ENCODE assay signal across 15 cellular contexts in the genomic region with DNA sequence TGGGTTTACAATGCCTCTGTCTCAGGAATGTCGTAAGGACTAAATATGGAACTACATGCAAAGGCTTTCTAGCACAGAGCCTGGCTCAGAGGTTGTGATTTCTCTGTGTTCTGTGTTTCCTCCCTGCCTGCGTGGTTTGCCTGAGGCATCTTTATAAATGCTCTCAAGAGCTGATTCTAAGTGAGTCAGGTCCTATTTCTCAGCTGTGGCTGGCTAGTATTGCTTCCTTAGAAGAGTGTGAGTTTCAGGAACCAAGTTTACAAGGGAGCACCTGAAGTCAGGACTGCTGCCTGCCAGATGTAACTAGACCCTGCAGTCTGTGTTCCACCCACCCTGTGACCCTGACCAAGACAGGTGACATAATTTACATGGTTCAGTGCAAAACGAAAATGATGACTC. TPM values are rescaled to one million over a fixed set of nuclear protein-coding genes. Genes with fewer than 3 reads are reported as not detected.
DNase-seq lines count a peak whose midpoint lies in the region; TF ChIP-seq lines count a peak whose summit lies in the region.
"Had no signal": no experiment of that assay in that cellular context is flagged by ENCODE, and none has a peak within 500 bp of the region (broad histone marks: within the 10 kb centered on the region; RNA-seq: fewer than 3 reads in every experiment).

No MANE protein-coding gene starts in this region.

- intact Hi-C loops in CD14-positive monocyte (cut with micrococcal nuclease) = no loop called here

- H3K4me3 Mint-ChIP-seq in CD14-positive monocyte (peak overlapping the region in 1 of 2 donors; percentile 35), H9 (no peak overlapping the region), immature natural killer cell (no peak overlapping the region)
- H3K4me3 Mint-ChIP-seq: CD4-positive, alpha-beta T cell had no signal

- H2BK15ac ChIP-seq in H9 (ENCODE audit: low read depth, low read length) = no peak overlapping the region

- no peaks in the 10 kb centered on the region for H3K27me3 ChIP-seq in H9 (ENCODE audit: insufficient read depth, low read length)
- H3K27me3 ChIP-seq: brain microvascular endothelial cell had no signal

- H3K4me1 Mint-ChIP-seq in CD14-positive monocyte (peaks cover 14% of the 10 kb centered on the region), H9 (peaks cover 11 to 22% of the 10 kb centered on the region in 2 experiments; a peak in 3 of 4 replicates), immature natural killer cell (no peaks in the 10 kb centered on the region)

- no peak overlapping the region for H3K18ac ChIP-seq in H9 (ENCODE audit: insufficient read length, low read depth, low read length)

- no peaks in the 10 kb centered on the region for H4K20me1 ChIP-seq in H9 (ENCODE audit: control insufficient read depth, insufficient read depth, insufficient read length)

- H3K4ac ChIP-seq in H9 (ENCODE audit: low read depth, low read length) = no peak overlapping the region

- no peak overlapping the region for H2BK20ac ChIP-seq in H9 (ENCODE audit: low read depth, low read length, poor library complexity, severe bottlenecking)

- H3K36me3 Mint-ChIP-seq in CD14-positive monocyte (peaks cover 0 to 2% of the 10 kb centered on the region in 2 donors), H9 (ENCODE audit: insufficient read depth in 1 of 3, low read depth in 3 of 3) (no peaks in the 10 kb centered on the region), immature natural killer cell (no peaks in the 10 kb centered on the region)

- H3K23ac ChIP-seq in H9 (ENCODE audit: insufficient read length, low read depth, low read length) = no peak overlapping the region

- no peak overlapping the region for H4K91ac ChIP-seq in H9 (ENCODE audit: insufficient read length, low read depth, low read length)

- H4K5ac ChIP-seq in H9 (ENCODE audit: insufficient read length, low read depth, low read length) = no peak overlapping the region

- H2BK120ac ChIP-seq in H9 (ENCODE audit: low read depth, low read length, poor library complexity, severe bottlenecking) = no peak overlapping the region

- H3K9ac ChIP-seq in H9 (ENCODE audit: extremely low read depth, insufficient read length, low read length) = no peak overlapping the region

- no peak overlapping the region for H2BK12ac ChIP-seq in H9 (ENCODE audit: insufficient read length, low read depth, low read length)

- no peaks in the 10 kb centered on the region for H3K9me3 ChIP-seq in H9 (ENCODE audit: control insufficient read depth, low read depth, low read length)

- H2AFZ ChIP-seq in H9 (ENCODE audit: low read length) = no peak overlapping the region

- peak overlapping the region in 4 of 7 donors; percentile 89 to 94 (median 92) for H3K27ac Mint-ChIP-seq in CD14-positive monocyte
- no peak overlapping the region for H3K27ac Mint-ChIP-seq in H9
- H3K27ac Mint-ChIP-seq in immature natural killer cell = no peak overlapping the region
- H3K27ac Mint-ChIP-seq: CD4-positive, alpha-beta T cell had no signal

- H3K27me3 Mint-ChIP-seq in CD14-positive monocyte (ENCODE audit: low read depth in 3 of 3) = peaks cover 0 to 2% (median 0%) of the 10 kb centered on the region in 3 donors
- no peaks in the 10 kb centered on the region; the same call in 1 of the 2 replicates for H3K27me3 Mint-ChIP-seq in H9 (ENCODE audit: low read depth)
- H3K27me3 Mint-ChIP-seq in immature natural killer cell (ENCODE audit: low read depth in 3 of 3) = peaks cover 1 to 3% (median 3%) of the 10 kb centered on the region in 3 donors
- H3K27me3 Mint-ChIP-seq: CD4-positive, alpha-beta T cell had no signal

- no peak overlapping the region for H2BK5ac ChIP-seq in H9 (ENCODE audit: insufficient read length, low read length)

- no peak overlapping the region for H3K56ac ChIP-seq in H9 (ENCODE audit: insufficient read length, low read depth, low read length)

- no peak overlapping the region for H4K8ac ChIP-seq in H9 (replicated peaks; ENCODE audit: insufficient read length, low read depth, low read length)

- no peaks in the 10 kb centered on the region for H3K79me2 ChIP-seq in H9 (ENCODE audit: insufficient read depth, low read length)

- DNase-seq in CD14-positive monocyte (ENCODE audit: low spot score) (peak; percentile 66), H9 (peak; percentile 8), RPMI7951 (ENCODE audit: low read depth) (peak; percentile 89), iris pigment epithelial cell (ENCODE audit: low read depth) (peak; percentile 14), NCI-H2107 treated with DMSO at 0.1 percent for 48 hours (lab: John Stamatoyannopoulos, UW; ENCODE audit: unreplicated experiment) (no peak), GDM1 (lab: John Stamatoyannopoulos, UW) (no peak), immature natural killer cell (no peak)
- DNase-seq in effector CD4-positive, alpha-beta T cell = no peak
- DNase-seq: brain microvascular endothelial cell; CD4-positive, alpha-beta T cell; NCI-H1105 treated with DMSO at 0.1 percent for 48 hours had no signal

- peaks cover 0 to 2% (median 0%) of the 10 kb centered on the region in 7 donors for H3K9me3 Mint-ChIP-seq in CD14-positive monocyte
- no peaks in the 10 kb centered on the region for H3K9me3 Mint-ChIP-seq in H9
- no peaks in the 10 kb centered on the region for H3K9me3 Mint-ChIP-seq in immature natural killer cell
- H3K9me3 Mint-ChIP-seq: CD4-positive, alpha-beta T cell had no signal

- no peak overlapping the region for H3K14ac ChIP-seq in H9 (ENCODE audit: insufficient read depth, low read length)

- H3K4me2 ChIP-seq in H9 (ENCODE audit: insufficient read depth, insufficient read length, low read length) = no peak overlapping the region

- H3K23me2 ChIP-seq in H9 (ENCODE audit: insufficient read length, low read depth, low read length, poor library complexity, severe bottlenecking) = no peaks in the 10 kb centered on the region

- H3K4me1 ChIP-seq in H9 (ENCODE audit: insufficient read depth, low read length) = no peaks in the 10 kb centered on the region

- no CpG with 5 or more reads among the region's 3 CpGs for WGBS in H9 (ENCODE audit: extremely low coverage, insufficient read length, low lambda C conversion rate)

- no peak overlapping the region for H3K27ac ChIP-seq in H9 (ENCODE audit: insufficient read length, low read depth, low read length)
- H3K27ac ChIP-seq: brain microvascular endothelial cell, HL-60 had no signal

- no peaks in the 10 kb centered on the region for H3K79me1 ChIP-seq in H9 (ENCODE audit: insufficient read depth, low read depth, low read length, poor library complexity, severe bottlenecking)

- no peak overlapping the region for H2AK5ac ChIP-seq in H9 (ENCODE audit: insufficient read length, low read length)

- H3T11ph ChIP-seq in H9 (ENCODE audit: low read length) = no peak overlapping the region

- TF ChIP-seq CTCF in CD14-positive monocyte (IDR thresholded peaks at IDR 0.05) (no peak), H9 (conservative IDR thresholded peaks at IDR 0.05) (no peak)

RNA-seq across cellular contexts. Expression of a gene that starts 8.0 kb away (rescaled TPM):
- not detected for polyA plus RNA-seq in CD14-positive monocyte
- not detected in 2 replicates for total RNA-seq in H9 (2021)
- not detected in 2 replicates for total RNA-seq in RPMI7951 (2014; rRNA removed; shearing (Covaris generic))
- polyA plus RNA-seq in immature natural killer cell = not detected
- total RNA-seq: CD4-positive, alpha-beta T cell; endothelial cell of umbilical vein; mucosa of gallbladder; urinary bladder had no signal
- polyA plus RNA-seq: endothelial cell of umbilical vein, urinary bladder had no signal

RNA-seq across cellular contexts. Expression of a gene that starts 14.7 kb away (rescaled TPM):
- polyA plus RNA-seq in CD14-positive monocyte (not detected), immature natural killer cell (not detected)
- not detected in 2 replicates for total RNA-seq in H9 (2021)
- total RNA-seq in RPMI7951 (2014; rRNA removed; shearing (Covaris generic)) = not detected in 2 replicates
- total RNA-seq: CD4-positive, alpha-beta T cell; endothelial cell of umbilical vein had no signal
- polyA plus RNA-seq: endothelial cell of umbilical vein had no signal

RNA-seq across cellular contexts. Expression of a gene that starts 51.8 kb away (rescaled TPM):
- polyA plus RNA-seq in CD14-positive monocyte (1 to 10 TPM in 1 of 2 donors, under 1 TPM in 1; 0.98 to 1.3 TPM), immature natural killer cell (not detected)
- not detected in 2 replicates for total RNA-seq in H9 (2021)
- total RNA-seq in RPMI7951 (2014; rRNA removed; shearing (Covaris generic)) = not detected in 2 replicates
- total RNA-seq: CD4-positive, alpha-beta T cell; endothelial cell of umbilical vein had no signal
- polyA plus RNA-seq: endothelial cell of umbilical vein had no signal

Comparison
In these comparisons a context has a peak if more than half of its experiments do, and no peak if none do; other contexts are left out.
1. DNase-seq: peak in CD14-positive monocyte (single experiment), H9 (single experiment), RPMI7951 (single experiment) and iris pigment epithelial cell (single experiment); none in NCI-H2107 treated with DMSO at 0.1 percent for 48 hours (single experiment), GDM1 (single experiment), effector CD4-positive, alpha-beta T cell (single experiment) and immature natural killer cell (0 of 3).
2. H3K27ac Mint-ChIP-seq: peak in CD14-positive monocyte (4 of 7); none in H9 (0 of 3) and immature natural killer cell (0 of 6).